In genomic region chrX:124502599-124502998, GRCh38 we compare ENCODE assay signal across 29 cellular contexts.
"Had no signal": no experiment of that assay in that cellular context is flagged by ENCODE, and none has a peak within 500 bp of the region (broad histone marks: within the 10 kb centered on the region; RNA-seq: fewer than 3 reads in every experiment).

No MANE protein-coding gene starts in this region.

- FAIRE-seq: endometrium, endothelial cell of umbilical vein had no signal

- H3K27ac Mint-ChIP-seq: activated B cell treated with CpG ODN at 0.5 μM for 24 hours; activated CD4-positive, alpha-beta memory T cell treated with anti-CD3 and anti-CD28 coated beads for 36 hours; activated CD8-positive, alpha-beta memory T cell treated with anti-CD3 and anti-CD28 coated beads, Interleukin-2, amount 10 ng/mL, durations not matched to agents 7 days and 5 days; activated CD8-positive, alpha-beta T cell treated with anti-CD3 and anti-CD28 coated beads, Interleukin-2, amount 10 ng/mL, durations not matched to agents 7 days and 5 days; activated naive CD4-positive, alpha-beta T cell treated with anti-CD3 and anti-CD28 coated beads for 36 hours; activated naive CD4-positive, alpha-beta T cell treated with anti-CD3 and anti-CD28 coated beads, Interleukin-2, amount 50 U/mL, for 24 hours; activated naive CD8-positive, alpha-beta T cell treated with anti-CD3 and anti-CD28 coated beads, Interleukin-2, amount 10 ng/mL, durations not matched to agents 7 days and 5 days; activated T-helper 1 cell treated with anti-CD3 and anti-CD28 coated beads, Interleukin-12 subunit alpha, Interleukin-12 subunit beta, Interleukin-2, Interleukin-4 antibody, amounts not matched to agents 30 ng/mL and 10 ng/mL and 1 ng/mL, durations not matched to agents 14 hours and 24 hours and 36 hours; activated T-helper 2 cell treated with anti-CD3 and anti-CD28 coated beads, Interferon-gamma antibody, Interleukin-2, Interleukin-4, amounts not matched to agents 10 μg/mL and 5 μg/mL and 100 μg/mL, durations not matched to agents 14 hours and 24 hours and 36 hours; T-helper 17 cell; T-helper 2 cell treated with Interferon-gamma antibody and Interleukin-4, amounts not matched to agents 5 μg/mL and 100 μg/mL, for 36 hours had no signal

- H3K4me3 Mint-ChIP-seq: activated B cell treated with CpG ODN at 0.5 μM for 24 hours; activated CD4-positive, alpha-beta memory T cell treated with anti-CD3 and anti-CD28 coated beads for 36 hours; activated CD8-positive, alpha-beta memory T cell treated with anti-CD3 and anti-CD28 coated beads, Interleukin-2, amount 10 ng/mL, durations not matched to agents 7 days and 5 days; activated CD8-positive, alpha-beta T cell treated with anti-CD3 and anti-CD28 coated beads, Interleukin-2, amount 10 ng/mL, durations not matched to agents 7 days and 5 days; activated naive CD4-positive, alpha-beta T cell treated with anti-CD3 and anti-CD28 coated beads for 36 hours; activated naive CD4-positive, alpha-beta T cell treated with anti-CD3 and anti-CD28 coated beads, Interleukin-2, amount 50 U/mL, for 24 hours; activated naive CD8-positive, alpha-beta T cell treated with anti-CD3 and anti-CD28 coated beads, Interleukin-2, amount 10 ng/mL, durations not matched to agents 7 days and 5 days; activated T-helper 1 cell treated with anti-CD3 and anti-CD28 coated beads, Interleukin-12 subunit alpha, Interleukin-12 subunit beta, Interleukin-2, Interleukin-4 antibody, amounts not matched to agents 30 ng/mL and 10 ng/mL and 1 ng/mL, durations not matched to agents 14 hours and 24 hours and 36 hours; T-helper 17 cell; T-helper 2 cell treated with Interferon-gamma antibody and Interleukin-4, amounts not matched to agents 5 μg/mL and 100 μg/mL, for 36 hours had no signal

- H3K4me1 Mint-ChIP-seq: activated B cell treated with CpG ODN at 0.5 μM for 24 hours; activated naive CD8-positive, alpha-beta T cell treated with anti-CD3 and anti-CD28 coated beads, Interleukin-2, amount 10 ng/mL, durations not matched to agents 7 days and 5 days; T-helper 17 cell had no signal

- H3K27me3 Mint-ChIP-seq: activated B cell treated with CpG ODN at 0.5 μM for 24 hours; activated CD4-positive, alpha-beta memory T cell treated with anti-CD3 and anti-CD28 coated beads for 36 hours; activated CD8-positive, alpha-beta memory T cell treated with anti-CD3 and anti-CD28 coated beads, Interleukin-2, amount 10 ng/mL, durations not matched to agents 7 days and 5 days; activated naive CD4-positive, alpha-beta T cell treated with anti-CD3 and anti-CD28 coated beads, Interleukin-2, amount 50 U/mL, for 24 hours; activated naive CD8-positive, alpha-beta T cell treated with anti-CD3 and anti-CD28 coated beads, Interleukin-2, amount 10 ng/mL, durations not matched to agents 7 days and 5 days; T-helper 17 cell had no signal

- ATAC-seq: activated CD4-positive, CD25-positive, alpha-beta regulatory T cell treated with anti-CD3 and anti-CD28 coated beads, Interleukin-2, amount 50 U/mL, for 24 hours; activated CD8-positive, alpha-beta memory T cell treated with anti-CD3 and anti-CD28 coated beads, Interleukin-2, amount 10 ng/mL, durations not matched to agents 7 days and 5 days; activated CD8-positive, alpha-beta T cell treated with anti-CD3 and anti-CD28 coated beads, Interleukin-2, amount 10 ng/mL, durations not matched to agents 7 days and 5 days; body of pancreas; gastroesophageal sphincter; T-helper 17 cell had no signal

- DNase-seq: activated B cell treated with CpG ODN at 0.5 μM for 24 hours; activated CD8-positive, alpha-beta memory T cell treated with anti-CD3 and anti-CD28 coated beads, Interleukin-2, amount 10 ng/mL, durations not matched to agents 7 days and 5 days; activated CD8-positive, alpha-beta memory T cell treated with anti-CD3 and anti-CD28 coated beads, Interleukin-2, amount 50 U/mL, for 4 hours; activated CD8-positive, alpha-beta T cell treated with anti-CD3 and anti-CD28 coated beads, Interleukin-2, amount 10 ng/mL, durations not matched to agents 7 days and 5 days; activated effector memory CD4-positive, alpha-beta T cell treated with anti-CD3 and anti-CD28 coated beads, Interleukin-2, amount 50 U/mL, for 16 hours; activated naive CD8-positive, alpha-beta T cell treated with anti-CD3 and anti-CD28 coated beads, Interleukin-2, amount 10 ng/mL, durations not matched to agents 7 days and 5 days; activated T-cell treated with anti-CD3 and anti-CD28 coated beads, Interleukin-2, amount 50 U/mL, for 1 hour; amniotic stem cell; anterior cingulate cortex; body of pancreas; caudate nucleus; colonic mucosa; effector CD8-positive, alpha-beta T cell; esophagus squamous epithelium; foreskin melanocyte; T-helper 1 cell; T-helper 17 cell; T1000; WERI-Rb-1 had no signal

- H3K36me3 Mint-ChIP-seq: activated CD4-positive, alpha-beta memory T cell treated with anti-CD3 and anti-CD28 coated beads for 36 hours; activated CD8-positive, alpha-beta memory T cell treated with anti-CD3 and anti-CD28 coated beads, Interleukin-2, amount 10 ng/mL, durations not matched to agents 7 days and 5 days; activated naive CD4-positive, alpha-beta T cell treated with anti-CD3 and anti-CD28 coated beads, Interleukin-2, amount 50 U/mL, for 24 hours; activated naive CD8-positive, alpha-beta T cell treated with anti-CD3 and anti-CD28 coated beads, Interleukin-2, amount 10 ng/mL, durations not matched to agents 7 days and 5 days had no signal

- H3K9me3 Mint-ChIP-seq: activated B cell treated with CpG ODN at 0.5 μM for 24 hours; activated CD4-positive, alpha-beta memory T cell treated with anti-CD3 and anti-CD28 coated beads for 36 hours; activated naive CD4-positive, alpha-beta T cell treated with anti-CD3 and anti-CD28 coated beads for 36 hours; activated naive CD4-positive, alpha-beta T cell treated with anti-CD3 and anti-CD28 coated beads, Interleukin-2, amount 50 U/mL, for 24 hours; activated naive CD8-positive, alpha-beta T cell treated with anti-CD3 and anti-CD28 coated beads, Interleukin-2, amount 10 ng/mL, durations not matched to agents 7 days and 5 days; activated T-helper 1 cell treated with anti-CD3 and anti-CD28 coated beads, Interleukin-12 subunit alpha, Interleukin-12 subunit beta, Interleukin-2, Interleukin-4 antibody, amounts not matched to agents 30 ng/mL and 10 ng/mL and 1 ng/mL, durations not matched to agents 14 hours and 24 hours and 36 hours; activated T-helper 2 cell treated with anti-CD3 and anti-CD28 coated beads, Interferon-gamma antibody, Interleukin-2, Interleukin-4, amounts not matched to agents 10 μg/mL and 5 μg/mL and 100 μg/mL, durations not matched to agents 14 hours and 24 hours and 36 hours; T-helper 2 cell treated with Interferon-gamma antibody and Interleukin-4, amounts not matched to agents 5 μg/mL and 100 μg/mL, for 36 hours had no signal
